Comparison of ENCODE assay signal across 12 cellular contexts in genomic region chr7:143099579-143099978, GRCh38. TPM values are rescaled to one million over a fixed set of nuclear protein-coding genes. Genes with fewer than 3 reads are reported as not detected.
"Had no signal": no experiment of that assay in that cellular context is flagged by ENCODE, and none has a peak within 500 bp of the region (broad histone marks: within the 10 kb centered on the region; RNA-seq: fewer than 3 reads in every experiment).

No MANE protein-coding gene starts in this region.

RNA-seq across cellular contexts. Expression of gene PIP, which starts 32.3 kb away (rescaled TPM):
- total RNA-seq: OCI-LY7, PC-3, PC-9, Peyer's patch, Right ventricle myocardium inferior, Right ventricle myocardium superior, RPMI7951, SJCRH30, SJSA1, SK-MEL-5, T-cell had no signal
- polyA plus RNA-seq: SK-N-SH had no signal

RNA-seq across cellular contexts. Expression of gene OR6V1, which starts 47.4 kb away (rescaled TPM):
- total RNA-seq: OCI-LY7, PC-3, PC-9, Peyer's patch, Right ventricle myocardium inferior, Right ventricle myocardium superior, RPMI7951, SJCRH30, SJSA1, SK-MEL-5, T-cell had no signal
- polyA plus RNA-seq: SK-N-SH had no signal
